8 cellular contexts compared by ENCODE assay signal in genomic region chr3:140922634-140923033, GRCh38. TPM values are rescaled to one million over a fixed set of nuclear protein-coding genes. Genes with fewer than 3 reads are reported as not detected.
DNase-seq lines count a peak whose midpoint lies in the region; ATAC-seq and TF ChIP-seq lines count a peak whose summit lies in the region.

No MANE protein-coding gene starts in this region.

- H3K27me3 Mint-ChIP-seq in brain (peaks cover 22% of the 10 kb centered on the region), naive B cell (peaks cover 28 to 31% (median 29%) of the 10 kb centered on the region in 3 donors)

- H3K36me3 Mint-ChIP-seq in brain = no peaks in the 10 kb centered on the region
- H3K36me3 Mint-ChIP-seq in naive B cell = no peaks in the 10 kb centered on the region

- intact Hi-C loops in transverse colon (cut with DNase I; ENCODE audit: low total_unique reads) (no loop called here), testis (cut with DNase I; ENCODE audit: low total_unique reads) (no loop called here), vagina (cut with DNase I) (no loop called here)

- H3K4me1 ChIP-seq in transverse colon = peaks cover 0 to under 1% (median 0%) of the 10 kb centered on the region in 4 donors
- H3K4me1 ChIP-seq in testis = no peaks in the 10 kb centered on the region
- no peaks in the 10 kb centered on the region for H3K4me1 ChIP-seq in vagina

- H3K9me3 ChIP-seq in transverse colon (no peaks in the 10 kb centered on the region), testis (no peaks in the 10 kb centered on the region), vagina (no peaks in the 10 kb centered on the region)

- H3K9me3 Mint-ChIP-seq in brain (no peaks in the 10 kb centered on the region), naive B cell (no peaks in the 10 kb centered on the region)

- H3K27me3 ChIP-seq in GM06990 (replicated peaks; ENCODE audit: control insufficient read depth, insufficient read depth, low read length) = no peaks in the 10 kb centered on the region
- H3K27me3 ChIP-seq in transverse colon = no peaks in the 10 kb centered on the region
- no peaks in the 10 kb centered on the region for H3K27me3 ChIP-seq in testis
- H3K27me3 ChIP-seq in vagina = no peaks in the 10 kb centered on the region

- H3K4me1 Mint-ChIP-seq in brain (no peaks in the 10 kb centered on the region), naive B cell (no peaks in the 10 kb centered on the region)

- TF ChIP-seq EP300 in transverse colon (IDR thresholded peaks at IDR 0.05; ENCODE audit: low read depth) = no peak

- no peak for TF ChIP-seq POLR2A in transverse colon (IDR thresholded peaks at IDR 0.05)
- no peak for TF ChIP-seq POLR2A in testis (IDR thresholded peaks at IDR 0.05)
- no peak for TF ChIP-seq POLR2A in vagina (IDR thresholded peaks at IDR 0.05)

- H3K36me3 ChIP-seq in GM06990 (ENCODE audit: control insufficient read depth, insufficient read depth, low read length) (no peaks in the 10 kb centered on the region), transverse colon (no peaks in the 10 kb centered on the region), testis (ENCODE audit: low read depth, missing control alignments) (no peaks in the 10 kb centered on the region), vagina (no peaks in the 10 kb centered on the region)

- no peak overlapping the region for H3K4me3 ChIP-seq in GM06990 (replicated peaks; ENCODE audit: low read depth, low read length)
- H3K4me3 ChIP-seq in transverse colon = no peak overlapping the region
- H3K4me3 ChIP-seq in testis = no peak overlapping the region
- H3K4me3 ChIP-seq in vagina = no peak overlapping the region

- H3K27ac ChIP-seq in transverse colon (no peak overlapping the region), testis (no peak overlapping the region), vagina (no peak overlapping the region)

- H3K4me3 Mint-ChIP-seq in brain (no peak overlapping the region), naive B cell (no peak overlapping the region)

- DNase-seq in GM06990 (ENCODE audit: extremely low read depth, insufficient read length) (no peak), Kasumi-1 (lab: John Stamatoyannopoulos, UW) (peak; percentile 62 to 79), naive B cell (peak; percentile 17), transverse colon (no peak), testis (no peak), vagina (ENCODE audit: extremely low spot score in 2 of 2) (no peak)
- no peak for DNase-seq in effector CD4-positive, alpha-beta T cell

- 27% methylated on average over 1 of the region's 1 CpG; no CpG with 5 or more reads in 1 of the 2 donors for WGBS in transverse colon (ENCODE audit: low coverage in 1 of 2), 2 donors
- WGBS in testis, 2 donors = 46 to 50% methylated on average over 1 of the region's 1 CpG

- in situ Hi-C loops in transverse colon (cut with MboI; ENCODE audit: low pct_ligation_motif_present in 1 of 4, low pct_unique_long_range_greater_than_20kb in 1 of 4, low sequenced_read_pairs in 3 of 4) = no loop called here

- TF ChIP-seq CTCF in GM06990 (IDR thresholded peaks at IDR 0.05; ENCODE audit: insufficient read depth, low read length, poor library complexity, severe bottlenecking) = peak; percentile 42
- peak; percentile 28 to 60 for TF ChIP-seq CTCF in brain (conservative IDR thresholded peaks at IDR 0.05)
- TF ChIP-seq CTCF in transverse colon (IDR thresholded peaks at IDR 0.05) = peak in 1 of 5 experiments; percentile 28
- TF ChIP-seq CTCF in testis (IDR thresholded peaks at IDR 0.05) = peak in 1 of 3 experiments; percentile 26
- no peak for TF ChIP-seq CTCF in vagina (IDR thresholded peaks at IDR 0.05)

- H3K27ac Mint-ChIP-seq in brain (no peak overlapping the region), naive B cell (peak overlapping the region in 1 of 6 donors; percentile 13)

- ATAC-seq in naive B cell (ENCODE audit: low read depth in 2 of 2) = peak; percentile 57 to 68

RNA-seq across cellular contexts. Expression of gene SLC25A36, which starts 19.0 kb away (rescaled TPM):
- 18.2 TPM for polyA plus RNA-seq in brain (ENCODE audit: insufficient read depth, low read depth, low replicate concordance)
- 10 to 100 TPM; 21.2 to 78.3 (median 57.5) TPM for polyA plus RNA-seq in naive B cell (ENCODE audit: low read depth in 6 of 6)
- total RNA-seq in transverse colon = 10 to 100 TPM; 48.0 to 87.6 (median 54.8) TPM
- total RNA-seq in testis = 100 to 1,000 TPM; 109 to 162 TPM
- polyA plus RNA-seq in testis (ENCODE audit: insufficient read depth, low read depth, low replicate concordance) = 56.8 TPM
- total RNA-seq in vagina = 56.0 TPM

Comparison
In these comparisons a context has a peak if more than half of its experiments do, and no peak if none do; other contexts are left out.
1. DNase-seq: peak in Kasumi-1 (2 of 2) and naive B cell (single experiment); none in GM06990 (single experiment), transverse colon (single experiment), testis (single experiment), effector CD4-positive, alpha-beta T cell (single experiment) and vagina (0 of 2).
2. CTCF ChIP-seq: peak in GM06990 (single experiment) and brain (2 of 2); none in vagina (0 of 3).